Comparison of ENCODE assay signal across 20 cellular contexts in the genomic region with DNA sequence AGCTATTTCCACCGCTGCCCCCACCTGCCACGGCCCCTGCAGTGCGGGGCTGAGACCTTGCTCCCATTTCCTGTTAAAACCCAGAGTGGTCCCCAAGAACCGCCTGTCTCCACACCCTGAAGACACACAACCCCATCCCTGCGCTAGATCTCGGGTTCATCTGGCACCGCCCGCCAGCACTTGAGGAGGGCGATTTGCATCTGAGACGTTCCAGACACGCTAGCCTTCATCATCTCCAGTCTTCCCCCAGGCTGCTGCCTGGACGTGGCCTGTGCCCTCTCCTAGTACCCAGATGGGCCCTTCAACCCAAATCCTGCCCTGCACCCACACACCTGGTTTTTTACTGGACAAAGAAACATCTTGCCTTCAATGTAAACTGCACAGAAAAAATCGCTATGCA. TPM values are rescaled to one million over a fixed set of nuclear protein-coding genes. Genes with fewer than 3 reads are reported as not detected.
A peak's percentile ranks its signal among the peaks of the same experiment; 100 is the strongest.
DNase-seq lines count a peak whose midpoint lies in the region; ATAC-seq, FAIRE-seq and TF ChIP-seq lines count a peak whose summit lies in the region.
"Had no signal": no experiment of that assay in that cellular context is flagged by ENCODE, and none has a peak within 500 bp of the region (broad histone marks: within the 10 kb centered on the region; RNA-seq: fewer than 3 reads in every experiment).

No MANE protein-coding gene starts in this region.

- no peak overlapping the region for H3K4me3 ChIP-seq in osteoblast (ENCODE audit: insufficient read depth, low read length)
- H3K4me3 ChIP-seq: PC-9 had no signal

- peaks cover 6% of the 10 kb centered on the region for H3K9me3 Mint-ChIP-seq in CD4-positive, alpha-beta T cell
- H3K9me3 Mint-ChIP-seq in activated CD8-positive, alpha-beta T cell treated with anti-CD3 and anti-CD28 coated beads, Interleukin-2, amount 10 ng/mL, durations not matched to agents 7 days and 5 days (ENCODE audit: insufficient read depth) = peaks cover 16% of the 10 kb centered on the region

- H3K27me3 ChIP-seq in CD4-positive, alpha-beta T cell (ENCODE audit: control insufficient read depth, insufficient read depth, low read length) = no peaks in the 10 kb centered on the region
- no peaks in the 10 kb centered on the region for H3K27me3 ChIP-seq in osteoblast (ENCODE audit: insufficient read depth, low read length)

- no peaks in the 10 kb centered on the region for H3K79me2 ChIP-seq in osteoblast (ENCODE audit: insufficient read depth, low read length)

- CTCF ChIA-PET in CD4-positive, alpha-beta T cell (lab: Charles Lee) = no interaction called here
- CTCF ChIA-PET in activated CD8-positive, alpha-beta T cell treated with anti-CD3 and anti-CD28 coated beads, Interleukin-2, amount 10 ng/mL, durations not matched to agents 7 days and 5 days (lab: Charles Lee) = no interaction called here

- H3K27ac ChIP-seq in CD4-positive, alpha-beta T cell (ENCODE audit: low read depth, low read length) = no peak overlapping the region
- no peak overlapping the region for H3K27ac ChIP-seq in osteoblast (ENCODE audit: low read depth, low read length)
- H3K27ac ChIP-seq: PC-9 had no signal

- H4K20me1 ChIP-seq in osteoblast (ENCODE audit: insufficient read depth, low read length) = peaks cover 4% of the 10 kb centered on the region

- no peaks in the 10 kb centered on the region for H3K4me1 Mint-ChIP-seq in CD4-positive, alpha-beta T cell (ENCODE audit: low read depth)
- H3K4me1 Mint-ChIP-seq in activated CD8-positive, alpha-beta T cell treated with anti-CD3 and anti-CD28 coated beads, Interleukin-2, amount 10 ng/mL, durations not matched to agents 7 days and 5 days (ENCODE audit: low read depth) = peaks cover 4% of the 10 kb centered on the region
- H3K4me1 Mint-ChIP-seq: B cell had no signal

- H3K4me1 ChIP-seq in osteoblast (ENCODE audit: insufficient read depth, low read length) = no peaks in the 10 kb centered on the region

- no peak for ATAC-seq in CD4-positive, alpha-beta T cell (ENCODE audit: poor library complexity)
- ATAC-seq in activated CD8-positive, alpha-beta T cell treated with anti-CD3 and anti-CD28 coated beads, Interleukin-2, amount 10 ng/mL, durations not matched to agents 7 days and 5 days = no peak

- H3K4me3 Mint-ChIP-seq in CD4-positive, alpha-beta T cell = no peak overlapping the region
- no peak overlapping the region for H3K4me3 Mint-ChIP-seq in activated CD8-positive, alpha-beta T cell treated with anti-CD3 and anti-CD28 coated beads, Interleukin-2, amount 10 ng/mL, durations not matched to agents 7 days and 5 days
- H3K4me3 Mint-ChIP-seq: B cell; CD8-positive, alpha-beta memory T cell had no signal

- peaks cover 36% of the 10 kb centered on the region for H3K36me3 Mint-ChIP-seq in CD4-positive, alpha-beta T cell (ENCODE audit: low read depth)
- H3K36me3 Mint-ChIP-seq in activated CD8-positive, alpha-beta T cell treated with anti-CD3 and anti-CD28 coated beads, Interleukin-2, amount 10 ng/mL, durations not matched to agents 7 days and 5 days (ENCODE audit: low read depth) = peaks cover 14% of the 10 kb centered on the region

- peaks cover 5% of the 10 kb centered on the region for H3K9me3 ChIP-seq in CD4-positive, alpha-beta T cell (ENCODE audit: control insufficient read depth, low read length)
- H3K9me3 ChIP-seq in osteoblast (ENCODE audit: low read depth, low read length) = peaks cover 8% of the 10 kb centered on the region

- H3K27ac Mint-ChIP-seq in CD4-positive, alpha-beta T cell = peak overlapping the region; percentile 36
- H3K27ac Mint-ChIP-seq in activated CD8-positive, alpha-beta T cell treated with anti-CD3 and anti-CD28 coated beads, Interleukin-2, amount 10 ng/mL, durations not matched to agents 7 days and 5 days = no peak overlapping the region
- H3K27ac Mint-ChIP-seq: B cell had no signal

- no peaks in the 10 kb centered on the region for H3K27me3 Mint-ChIP-seq in CD4-positive, alpha-beta T cell
- no peaks in the 10 kb centered on the region for H3K27me3 Mint-ChIP-seq in activated CD8-positive, alpha-beta T cell treated with anti-CD3 and anti-CD28 coated beads, Interleukin-2, amount 10 ng/mL, durations not matched to agents 7 days and 5 days (ENCODE audit: low read depth)
- H3K27me3 Mint-ChIP-seq: B cell; CD8-positive, alpha-beta memory T cell had no signal

- POLR2A ChIA-PET in CD4-positive, alpha-beta T cell (lab: Charles Lee) = no interaction called here
- POLR2A ChIA-PET in activated CD8-positive, alpha-beta T cell treated with anti-CD3 and anti-CD28 coated beads, Interleukin-2, amount 10 ng/mL, durations not matched to agents 7 days and 5 days (lab: Charles Lee) = no interaction called here

- no peak for DNase-seq in CD4-positive, alpha-beta T cell
- DNase-seq in GM12891 (ENCODE audit: insufficient read length, low spot score) (peak; percentile 13), islet precursor cell (peak; percentile 31), osteoblast (ENCODE audit: insufficient read length, low spot score, missing footprints) (peak; percentile 65), activated T-cell treated with anti-CD3 and anti-CD28 coated beads for 4 hours (no peak), NCI-H2227 (lab: John Stamatoyannopoulos, UW; ENCODE audit: unreplicated experiment) (no peak)
- DNase-seq in activated CD8-positive, alpha-beta T cell treated with anti-CD3 and anti-CD28 coated beads, Interleukin-2, amount 10 ng/mL, durations not matched to agents 7 days and 5 days = no peak
- DNase-seq: ACHN, DND-41, GDM1, Karpas-422, MM.1S, NCI-H1105, NCI-H187, NCI-H446 treated with DMSO at 0.1 percent for 48 hours, NCI-H774, PC-9 had no signal

- H2AFZ ChIP-seq in osteoblast (ENCODE audit: low read length) = no peak overlapping the region
- H2AFZ ChIP-seq: PC-9 had no signal

- H3K4me2 ChIP-seq in osteoblast (ENCODE audit: insufficient read depth, low read length) = no peak overlapping the region
- H3K4me2 ChIP-seq: PC-9 had no signal

- intact Hi-C loops in CD4-positive, alpha-beta T cell (cut with DNase I, micrococcal nuclease) = no loop called here

- peaks cover 9% of the 10 kb centered on the region for H3K36me3 ChIP-seq in osteoblast (ENCODE audit: insufficient read depth, low read length)

- FAIRE-seq in GM12891 (lab: Jason Lieb, UNC) = no peak
- FAIRE-seq: H1 had no signal

- TF ChIP-seq CTCF in CD4-positive, alpha-beta T cell (IDR thresholded peaks at IDR 0.05) = no peak
- TF ChIP-seq CTCF in osteoblast (IDR thresholded peaks at IDR 0.05; ENCODE audit: extremely low read depth, low read depth, low read length) = no peak

- TF ChIP-seq POLR2A in GM12891 (IDR thresholded peaks at IDR 0.05; ENCODE audit: low read depth, low read length) = no peak

TF ChIP-seq in GM12891, 5 proteins besides CTCF, POLR2A, EP300 and RAD21:
- TF ChIP-seq POLR2AphosphoS5 (IDR thresholded peaks at IDR 0.05; ENCODE audit: low read depth, low read length) (no peak), SPI1 (IDR thresholded peaks at IDR 0.05; ENCODE audit: low read depth, low read length) (no peak), TAF1 (IDR thresholded peaks at IDR 0.05; ENCODE audit: low read depth, low read length) (no peak), PAX5 (IDR thresholded peaks at IDR 0.05; ENCODE audit: insufficient read depth, low read length, severe bottlenecking) (no peak), POU2F2 (IDR thresholded peaks at IDR 0.05; ENCODE audit: low read depth, low read length) (no peak)

RNA-seq across cellular contexts. Expression of gene SLC66A2, which starts 49.8 kb away (rescaled TPM):
- total RNA-seq in CD4-positive, alpha-beta T cell = 10 to 100 TPM; 44.5 to 44.8 TPM
- 25.6 TPM for polyA plus RNA-seq in GM12891 (2012; ENCODE audit: low read depth, missing spikeins)
- 31.8 and 35.8 TPM in 2 replicates for total RNA-seq in osteoblast
- total RNA-seq in activated CD8-positive, alpha-beta T cell treated with anti-CD3 and anti-CD28 coated beads, Interleukin-2, amount 10 ng/mL, durations not matched to agents 7 days and 5 days = 10 to 100 TPM; 21.6 to 23.2 TPM

Comparison
In these comparisons a context has a peak if more than half of its experiments do, and no peak if none do; other contexts are left out.
1. DNase-seq: peak in GM12891 (single experiment), islet precursor cell (single experiment) and osteoblast (single experiment); none in CD4-positive, alpha-beta T cell (0 of 10), activated T-cell treated with anti-CD3 and anti-CD28 coated beads for 4 hours (single experiment), activated CD8-positive, alpha-beta T cell treated with anti-CD3 and anti-CD28 coated beads, Interleukin-2, amount 10 ng/mL, durations not matched to agents 7 days and 5 days (single experiment) and NCI-H2227 (single experiment).